In the genomic region with DNA sequence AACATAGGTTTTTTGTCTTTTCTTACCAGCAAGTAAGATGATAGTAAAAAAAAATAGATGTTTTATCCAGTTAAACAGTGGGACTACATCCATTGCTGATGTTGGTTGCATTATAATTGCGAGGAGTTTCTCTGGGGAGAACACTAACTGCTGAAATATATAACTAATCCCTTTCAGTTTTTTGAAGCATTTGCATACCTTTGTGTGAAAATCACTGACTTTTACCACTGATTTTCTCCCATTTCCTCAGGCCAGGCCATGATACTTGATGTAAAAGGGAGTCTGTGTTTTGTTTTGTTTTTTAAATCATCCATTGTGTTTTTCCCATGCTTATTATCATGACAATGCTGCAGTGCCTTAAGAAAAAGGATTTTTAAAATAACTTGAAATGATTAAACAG, we compare ENCODE assay signal across 21 cellular contexts.
DNase-seq lines count a peak whose midpoint lies in the region; ATAC-seq and TF ChIP-seq lines count a peak whose summit lies in the region.
"Had no signal": no experiment of that assay in that cellular context is flagged by ENCODE, and none has a peak within 500 bp of the region (broad histone marks: within the 10 kb centered on the region; RNA-seq: fewer than 3 reads in every experiment).

No MANE protein-coding gene starts in this region.

- H3K9me3 Mint-ChIP-seq in GM23338 = no peaks in the 10 kb centered on the region
- no peaks in the 10 kb centered on the region for H3K9me3 Mint-ChIP-seq in WTC11
- H3K9me3 Mint-ChIP-seq: CD8-positive, alpha-beta T cell had no signal

- no peaks in the 10 kb centered on the region for H3K9me2 ChIP-seq in GM23338 (ENCODE audit: insufficient read depth)

- DNase-seq in GM23338 (ENCODE audit: low spot score) = peak; percentile 24
- no peak for DNase-seq in WTC11 (ENCODE audit: low spot score)
- no peak for DNase-seq in D341Med (ENCODE audit: low spot score)
- DNase-seq in head of caudate nucleus = no peak
- no peak for DNase-seq in heart right ventricle
- DNase-seq: Calu3; CD8-positive, alpha-beta T cell; DMS 273 treated with DMSO at 0.1 percent for 48 hours; DMS53; DND-41; EL; GOT3; H7; KG1 had no signal

- H2AFZ ChIP-seq in GM23338 (no peak overlapping the region), neuron (ENCODE audit: low read depth, low read length) (peak overlapping the region; percentile 36)

- no peak overlapping the region for H3K9ac ChIP-seq in HUES6 (ENCODE audit: low read length)
- H3K9ac ChIP-seq: BLaER1 treated with 17β-estradiol and CSF1 and Interleukin-3, amounts not matched to agents 10 nM and 100 nM had no signal

- H3K4me3 ChIP-seq in GM23338 (peak overlapping the region; percentile 17; the same call in 1 of the 2 replicates), HUES6 (ENCODE audit: low read depth, low read length) (0 out of 2 replicates have a peak overlapping the region, but pooled peaks have one; percentile 18), neuron (ENCODE audit: low read length) (no peak overlapping the region), heart right ventricle (no peak overlapping the region)
- H3K4me3 ChIP-seq: BLaER1 treated with 17β-estradiol and CSF1 and Interleukin-3, amounts not matched to agents 10 nM and 100 nM; GM12878 had no signal

- H3K4me1 ChIP-seq in GM23338 (ENCODE audit: insufficient read depth) (peaks cover 48% of the 10 kb centered on the region), HUES6 (ENCODE audit: control insufficient read depth, insufficient read depth, low read length) (peaks cover 40% of the 10 kb centered on the region), neuron (ENCODE audit: insufficient read depth, low read length) (peaks cover 11% of the 10 kb centered on the region), heart right ventricle (no peaks in the 10 kb centered on the region)

- H3K4me1 Mint-ChIP-seq in GM23338 = peaks cover 39% of the 10 kb centered on the region
- H3K4me1 Mint-ChIP-seq in WTC11 = peaks cover 58% of the 10 kb centered on the region
- H3K4me1 Mint-ChIP-seq: B cell had no signal

- H3K4me2 ChIP-seq in GM23338 = peak overlapping the region; percentile 64
- H3K4me2 ChIP-seq: BLaER1 treated with 17β-estradiol and CSF1 and Interleukin-3, amounts not matched to agents 10 nM and 100 nM had no signal

- H3K36me3 ChIP-seq in GM23338 (ENCODE audit: insufficient read depth) (no peaks in the 10 kb centered on the region), HUES6 (ENCODE audit: control insufficient read depth, insufficient read depth, low read length) (no peaks in the 10 kb centered on the region), neuron (ENCODE audit: insufficient read depth, low read length) (no peaks in the 10 kb centered on the region), heart right ventricle (no peaks in the 10 kb centered on the region)
- H3K36me3 ChIP-seq: BLaER1 treated with 17β-estradiol and CSF1 and Interleukin-3, amounts not matched to agents 10 nM and 100 nM had no signal

- POLR2A ChIA-PET in WTC11 (lab: Charles Lee) = no interaction called here

- H3K27me3 ChIP-seq in GM23338 (ENCODE audit: insufficient read depth) (no peaks in the 10 kb centered on the region), HUES6 (ENCODE audit: control insufficient read depth, insufficient read depth, low read length) (no peaks in the 10 kb centered on the region), neuron (ENCODE audit: insufficient read depth, low read length) (no peaks in the 10 kb centered on the region), heart right ventricle (no peaks in the 10 kb centered on the region)
- H3K27me3 ChIP-seq: BLaER1 treated with 17β-estradiol and CSF1 and Interleukin-3, amounts not matched to agents 10 nM and 100 nM had no signal

- no peaks in the 10 kb centered on the region for H3F3A ChIP-seq in GM23338 (replicated peaks; ENCODE audit: low read depth)

- H3K36me3 Mint-ChIP-seq in GM23338 (ENCODE audit: low read depth) (no peaks in the 10 kb centered on the region; the same call in 2 of the 3 replicates), WTC11 (no peaks in the 10 kb centered on the region)
- H3K36me3 Mint-ChIP-seq: CD8-positive, alpha-beta T cell had no signal

- peak overlapping the region; percentile 25; the same call in 1 of the 3 replicates for H3K4me3 Mint-ChIP-seq in GM23338
- H3K4me3 Mint-ChIP-seq in WTC11 = no peak overlapping the region
- H3K4me3 Mint-ChIP-seq: B cell; CD8-positive, alpha-beta T cell had no signal

- H3K27ac ChIP-seq in GM23338 (ENCODE audit: low read depth) (peak overlapping the region; percentile 15; the same call in 1 of the 2 replicates), HUES6 (ENCODE audit: low read depth, low read length) (no peak overlapping the region), heart right ventricle (no peak overlapping the region)
- H3K27ac ChIP-seq: 22Rv1; BLaER1 treated with 17β-estradiol and CSF1 and Interleukin-3, amounts not matched to agents 10 nM and 100 nM; HL-60 had no signal

- H3K27ac Mint-ChIP-seq in GM23338 (peak overlapping the region; percentile 69; the same call in 1 of the 2 replicates), WTC11 (peak overlapping the region; percentile 34)
- H3K27ac Mint-ChIP-seq: B cell; CD8-positive, alpha-beta T cell had no signal

- no peaks in the 10 kb centered on the region for H4K20me1 ChIP-seq in GM23338 (replicated peaks; ENCODE audit: insufficient read depth)
- H4K20me1 ChIP-seq: BLaER1 treated with 17β-estradiol and CSF1 and Interleukin-3, amounts not matched to agents 10 nM and 100 nM had no signal

- H3K9me3 ChIP-seq in HUES6 (ENCODE audit: control insufficient read depth, insufficient read depth, low read depth, low read length) = no peaks in the 10 kb centered on the region
- no peaks in the 10 kb centered on the region for H3K9me3 ChIP-seq in neuron (ENCODE audit: low read length)
- H3K9me3 ChIP-seq in heart right ventricle = no peaks in the 10 kb centered on the region
- H3K9me3 ChIP-seq: BLaER1 treated with 17β-estradiol and CSF1 and Interleukin-3, amounts not matched to agents 10 nM and 100 nM had no signal

- WGBS in heart right ventricle, 2 donors = 93% methylated on average over 1 of the region's 1 CpG

- CTCF ChIA-PET in WTC11 (lab: Charles Lee) = interaction anchor here (1.0 kb wide), 1 partner anchor 13 kb away, joined by 3 read pairs; no protein-coding TSS in a partner anchor

- intact Hi-C loops in head of caudate nucleus (cut with DNase I) (no loop called here), heart right ventricle (cut with DNase I) (no loop called here)

- H3K79me2 ChIP-seq in GM23338 (replicated peaks; ENCODE audit: insufficient read depth) = no peaks in the 10 kb centered on the region

- H3K27me3 Mint-ChIP-seq in GM23338 (ENCODE audit: insufficient read depth, low read depth, poor library complexity) = no peaks in the 10 kb centered on the region
- H3K27me3 Mint-ChIP-seq in WTC11 (ENCODE audit: low read depth) = no peaks in the 10 kb centered on the region
- H3K27me3 Mint-ChIP-seq: B cell had no signal

- ATAC-seq in GM23338 = peak; percentile 29; the same call in 1 of the 3 replicates
- ATAC-seq in WTC11 = peak; percentile 31; the same call in 1 of the 2 replicates
- no peak for ATAC-seq in heart right ventricle
- ATAC-seq: CD8-positive, alpha-beta T cell; GM12878 had no signal

- TF ChIP-seq CTCF in GM23338 (conservative IDR thresholded peaks at IDR 0.05; ENCODE audit: low read depth in 2 of 2) (no peak), WTC11 (IDR thresholded peaks at IDR 0.05) (no peak), heart right ventricle (IDR thresholded peaks at IDR 0.05) (no peak)

TF ChIP-seq in GM23338, 12 proteins besides CTCF, POLR2A, EP300 and RAD21 (continues in another document):
- no peak for TF ChIP-seq ZNF331 (CRISPR knock-in tag; IDR thresholded peaks at IDR 0.05; ENCODE audit: low read depth)
- 0 out of 2 replicates have a peak, but pooled peaks have one; percentile 7 for TF ChIP-seq NANOG (IDR thresholded peaks at IDR 0.05; ENCODE audit: borderline replicate concordance)
- no peak for TF ChIP-seq EZH2phosphoT487 (IDR thresholded peaks at IDR 0.05; ENCODE audit: unreplicated experiment)
- TF ChIP-seq CREB1 (CRISPR knock-in tag; IDR thresholded peaks at IDR 0.05; ENCODE audit: low read depth) = no peak

TF ChIP-seq in WTC11, 78 proteins besides CTCF, POLR2A, EP300 and RAD21 (continues in another document):
- TF ChIP-seq AFF4 (CRISPR knock-in tag; IDR thresholded peaks at IDR 0.05; ENCODE audit: borderline replicate concordance) (no peak), SMAD3 (CRISPR knock-in tag; IDR thresholded peaks at IDR 0.05; ENCODE audit: borderline replicate concordance) (no peak), CREB1 (CRISPR knock-in tag; IDR thresholded peaks at IDR 0.05) (no peak), NFE2L1 (CRISPR knock-in tag; IDR thresholded peaks at IDR 0.05) (no peak)

Comparison
In these comparisons a context has a peak if more than half of its experiments do, and no peak if none do; other contexts are left out.
1. ATAC-seq: peak in GM23338 (single experiment) and WTC11 (single experiment); none in heart right ventricle (0 of 8).
2. H3K4me3 ChIP-seq: peak in GM23338 (single experiment) and HUES6 (single experiment); none in neuron (single experiment) and heart right ventricle (0 of 10).